In the genomic region with DNA sequence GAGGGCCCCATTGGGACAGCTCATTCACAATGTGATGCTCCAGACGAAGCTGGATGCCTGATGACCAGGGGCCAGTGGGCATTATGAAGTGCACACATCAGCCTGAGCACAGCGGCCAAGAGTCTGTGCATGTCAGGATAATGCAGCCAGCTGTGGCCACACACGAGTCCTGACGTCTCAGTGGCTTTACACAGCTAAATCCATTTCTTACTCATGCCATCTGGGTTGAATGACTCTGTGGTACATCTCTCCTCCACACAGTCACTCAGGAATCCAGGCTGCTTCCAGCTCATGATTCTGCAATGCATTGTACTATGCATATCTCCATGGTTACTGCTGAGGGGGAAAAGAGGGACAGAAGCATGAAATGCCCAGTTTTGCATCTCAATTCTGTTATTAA, we compare ENCODE assay signal across 16 cellular contexts.
A peak's percentile ranks its signal among the peaks of the same experiment; 100 is the strongest.
DNase-seq lines count a peak whose midpoint lies in the region; ATAC-seq, FAIRE-seq and TF ChIP-seq lines count a peak whose summit lies in the region.
"Had no signal": no experiment of that assay in that cellular context is flagged by ENCODE, and none has a peak within 500 bp of the region (broad histone marks: within the 10 kb centered on the region; RNA-seq: fewer than 3 reads in every experiment).

No MANE protein-coding gene starts in this region.

- H3K4me3 ChIP-seq in bronchial epithelial cell (ENCODE audit: low read depth, low read length) (no peak overlapping the region), mesenchymal stem cell (ENCODE audit: insufficient read depth in 1 of 2, low read depth in 1 of 2, low read length in 2 of 2) (no peak overlapping the region), aorta (ENCODE audit: low read length in 2 of 2) (no peak overlapping the region)
- H3K4me3 ChIP-seq: left ventricle myocardium inferior, MG63 had no signal

- H4K91ac ChIP-seq in mesenchymal stem cell (ENCODE audit: low read length): no peak overlapping the region

- H4K8ac ChIP-seq in mesenchymal stem cell (ENCODE audit: low read length): no peak overlapping the region

- H3K23ac ChIP-seq in mesenchymal stem cell (ENCODE audit: low read length in 2 of 2): no peak overlapping the region

- ATAC-seq in aorta (ENCODE audit: low FRiP score) (no peak), HG03097 (IDR thresholded peaks at IDR 0.05; ENCODE audit: low FRiP score, unreplicated experiment) (no peak)

- H3K27me3 ChIP-seq in bronchial epithelial cell (ENCODE audit: control insufficient read depth, insufficient read depth, low read length): no peaks in the 10 kb centered on the region
- peaks cover 0 to 9% of the 10 kb centered on the region in 2 experiments for H3K27me3 ChIP-seq in mesenchymal stem cell (ENCODE audit: control insufficient read depth in 1 of 2, insufficient read depth in 1 of 2, low read length in 2 of 2)
- H3K27me3 ChIP-seq in aorta (ENCODE audit: control insufficient read depth in 1 of 2, insufficient read depth in 2 of 2, low read length in 1 of 2): no peaks in the 10 kb centered on the region

- no peak overlapping the region for H3K18ac ChIP-seq in mesenchymal stem cell (ENCODE audit: low read depth in 1 of 2, low read length in 2 of 2)

- H3K9ac ChIP-seq in mesenchymal stem cell (ENCODE audit: low read length): peak overlapping the region; percentile 68

- H3K9me3 ChIP-seq in mesenchymal stem cell (ENCODE audit: control insufficient read depth, low read length) (no peaks in the 10 kb centered on the region), aorta (ENCODE audit: control insufficient read depth, low read length) (peaks cover 8% of the 10 kb centered on the region)
- H3K9me3 ChIP-seq: MG63 had no signal

- no peak overlapping the region for H2BK120ac ChIP-seq in mesenchymal stem cell (ENCODE audit: low read depth, low read length)

- no peak overlapping the region for H3K14ac ChIP-seq in mesenchymal stem cell (ENCODE audit: low read length in 2 of 2)

- H2AFZ ChIP-seq in mesenchymal stem cell (ENCODE audit: low read depth, low read length): no peak overlapping the region

- H2BK12ac ChIP-seq in mesenchymal stem cell (ENCODE audit: low read length in 2 of 2): no peak overlapping the region

- H3K27ac ChIP-seq in mesenchymal stem cell (ENCODE audit: low read length, poor library complexity, severe bottlenecking) (no peak overlapping the region), aorta (ENCODE audit: low read depth in 1 of 2, low read length in 2 of 2) (no peak overlapping the region)
- H3K27ac ChIP-seq: left ventricle myocardium inferior had no signal

- no peak overlapping the region for H2BK5ac ChIP-seq in mesenchymal stem cell (ENCODE audit: low read depth, low read length, poor library complexity, severe bottlenecking)

- FAIRE-seq in bronchial epithelial cell (lab: Jason Lieb, UNC): no peak

- H2AK5ac ChIP-seq in mesenchymal stem cell (ENCODE audit: low read length, severe bottlenecking): no peak overlapping the region

- H3K4me1 ChIP-seq in mesenchymal stem cell (ENCODE audit: control insufficient read depth, insufficient read depth, low read depth, low read length): no peaks in the 10 kb centered on the region
- H3K4me1 ChIP-seq in aorta (ENCODE audit: control insufficient read depth in 1 of 2, insufficient read depth in 2 of 2, low read length in 2 of 2): no peaks in the 10 kb centered on the region
- H3K4me1 ChIP-seq: left ventricle myocardium inferior had no signal

- H3K4ac ChIP-seq in mesenchymal stem cell (ENCODE audit: low read depth in 1 of 2, low read length in 2 of 2): no peak overlapping the region

- no peak overlapping the region for H2BK15ac ChIP-seq in mesenchymal stem cell (ENCODE audit: low read depth, poor library complexity, severe bottlenecking)

- no peak for TF ChIP-seq CTCF in bronchial epithelial cell (IDR thresholded peaks at IDR 0.05; ENCODE audit: insufficient read depth, low read length, severe bottlenecking)

- H3K36me3 ChIP-seq in bronchial epithelial cell (ENCODE audit: control insufficient read depth, insufficient read depth, low read length) (no peaks in the 10 kb centered on the region), mesenchymal stem cell (ENCODE audit: control insufficient read depth in 1 of 2, insufficient read depth in 2 of 2, low read depth in 1 of 2, low read length in 2 of 2) (no peaks in the 10 kb centered on the region), aorta (ENCODE audit: control insufficient read depth in 1 of 2, insufficient read depth in 2 of 2, low read length in 1 of 2) (no peaks in the 10 kb centered on the region)
- H3K36me3 ChIP-seq: left ventricle myocardium inferior, MG63 had no signal

- DNase-seq in GM03348 (ENCODE audit: low spot score) (peak; percentile 45), M059J (ENCODE audit: low read depth) (peak; percentile 39), bronchial epithelial cell (ENCODE audit: low read depth) (peak; percentile 80), mesenchymal stem cell (no peak), aorta (no peak), SKM-1 (lab: John Stamatoyannopoulos, UW; ENCODE audit: unreplicated experiment) (no peak)
- DNase-seq in activated naive CD4-positive, alpha-beta T cell treated with anti-CD3 and anti-CD28 coated beads, Interleukin-2, amount 50 U/mL, for 16 hours: no peak
- DNase-seq: activated CD4-positive, alpha-beta T cell treated with anti-CD3 and anti-CD28 coated beads, Interleukin-2, amount 10 ng/mL, durations not matched to agents 7 days and 5 days; activated T-cell treated with anti-CD3 and anti-CD28 coated beads, Interleukin-2, amount 50 U/mL, for 24 hours; CD4-positive, CD25-positive, alpha-beta regulatory T cell; erythroblast; left ventricle myocardium inferior; MG63; posterior cingulate gyrus; Right ventricle myocardium superior had no signal

- 50% methylated on average over 4 of the region's 4 CpGs for WGBS in mesenchymal stem cell
- WGBS in aorta, 2 donors: 77 to 80% methylated on average over 4 of the region's 4 CpGs

- intact Hi-C loops in aorta (cut with DNase I): no loop called here

- H3K79me1 ChIP-seq in mesenchymal stem cell (replicated peaks; ENCODE audit: low read length, poor library complexity, severe bottlenecking): no peaks in the 10 kb centered on the region

- no peak overlapping the region for H3K4me2 ChIP-seq in mesenchymal stem cell (ENCODE audit: low read length, poor library complexity, severe bottlenecking)

Comparison
In these comparisons a context has a peak if more than half of its experiments do, and no peak if none do; other contexts are left out.
1. DNase-seq: peak in GM03348 (single experiment), M059J (single experiment) and bronchial epithelial cell (single experiment); none in mesenchymal stem cell (single experiment), aorta (0 of 2), SKM-1 (single experiment) and activated naive CD4-positive, alpha-beta T cell treated with anti-CD3 and anti-CD28 coated beads, Interleukin-2, amount 50 U/mL, for 16 hours (single experiment).